In the genomic region with DNA sequence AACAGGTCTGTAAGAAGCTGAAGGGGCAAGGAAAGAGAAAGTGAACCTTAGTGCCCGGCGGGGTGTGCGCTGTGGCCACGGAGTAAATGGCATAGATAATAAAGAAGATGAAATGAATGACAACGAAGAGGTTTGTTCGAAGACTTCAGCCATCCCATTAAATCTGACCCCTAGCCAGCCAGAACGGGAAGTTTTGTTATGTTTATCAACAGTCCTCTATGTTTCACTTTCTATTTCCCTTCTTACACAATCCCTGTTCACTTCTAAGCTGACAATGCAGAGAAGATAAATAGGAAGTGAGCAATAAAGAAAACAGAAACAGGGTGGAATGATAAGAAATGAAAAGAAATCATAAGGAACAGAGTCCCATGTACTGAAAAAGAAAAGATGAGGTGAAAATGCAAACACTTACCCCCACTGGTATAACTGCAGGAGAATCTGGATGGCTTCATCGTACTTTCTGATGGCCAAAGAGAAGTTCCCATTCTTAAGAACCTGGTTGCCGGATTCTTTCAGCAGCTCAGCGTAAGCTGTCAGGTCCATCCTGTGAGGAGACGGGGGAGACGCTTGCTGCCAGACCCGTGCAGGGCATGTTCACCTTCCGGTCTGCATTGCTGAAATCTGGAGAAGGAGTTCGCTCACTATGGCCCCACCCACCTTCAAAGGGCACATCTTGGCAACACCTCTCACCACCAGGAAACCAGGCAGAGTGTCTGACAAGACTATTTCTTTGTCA, we compare ENCODE assay signal across 8 cellular contexts. TPM values are rescaled to one million over a fixed set of nuclear protein-coding genes. Genes with fewer than 3 reads are reported as not detected.
A peak's percentile ranks its signal among the peaks of the same experiment; 100 is the strongest.
DNase-seq lines count a peak whose midpoint lies in the region; ATAC-seq, FAIRE-seq and TF ChIP-seq lines count a peak whose summit lies in the region.

No MANE protein-coding gene starts in this region.

- peaks cover 1 to 8% of the 10 kb centered on the region in 2 experiments for H3K36me3 ChIP-seq in mesenchymal stem cell (ENCODE audit: control insufficient read depth in 1 of 2, insufficient read depth in 2 of 2, low read depth in 1 of 2, low read length in 2 of 2)
- H3K36me3 ChIP-seq in WERI-Rb-1, result no peaks in the 10 kb centered on the region

- H3K18ac ChIP-seq in mesenchymal stem cell (ENCODE audit: low read depth in 1 of 2, low read length in 2 of 2), result peak overlapping the region; percentile 77 to 88

- no peaks in the 10 kb centered on the region for H3K27me3 ChIP-seq in mesenchymal stem cell (ENCODE audit: control insufficient read depth in 1 of 2, insufficient read depth in 1 of 2, low read length in 2 of 2)
- H3K27me3 ChIP-seq in WERI-Rb-1 (ENCODE audit: insufficient read depth, low read depth, severe bottlenecking), result no peaks in the 10 kb centered on the region

- peak; percentile 41 for FAIRE-seq in colon (lab: Jason Lieb, UNC)

- intact Hi-C loops in activated CD4-positive, alpha-beta T cell treated with anti-CD3 and anti-CD28 coated beads for 36 hours (cut with DNase I, micrococcal nuclease), result loop anchor here (1.0 to 5.0 kb wide), 4 partner anchors 32 to 85 kb away; partner anchors contain the start of genes EPM2AIP1 (in 2 of the 2) and MLH1 (in 2 of the 2)

- H2BK120ac ChIP-seq in mesenchymal stem cell (ENCODE audit: low read depth, low read length), result no peak overlapping the region

- H3K4me3 ChIP-seq in mesenchymal stem cell (ENCODE audit: insufficient read depth in 1 of 2, low read depth in 1 of 2, low read length in 2 of 2) (peak overlapping the region in 1 of 2 experiments; percentile 79), WERI-Rb-1 (ENCODE audit: low read depth, low read length) (no peak overlapping the region)

- H4K8ac ChIP-seq in mesenchymal stem cell (ENCODE audit: low read length), result peak overlapping the region; percentile 63

- no peak overlapping the region for H3K23ac ChIP-seq in mesenchymal stem cell (ENCODE audit: low read length in 2 of 2)

- peak overlapping the region; percentile 87 for H3K27ac Mint-ChIP-seq in activated CD4-positive, alpha-beta T cell treated with anti-CD3 and anti-CD28 coated beads for 36 hours

- POLR2A ChIA-PET in activated CD4-positive, alpha-beta T cell treated with anti-CD3 and anti-CD28 coated beads for 36 hours (lab: Charles Lee), result interaction anchor here (0.6 kb wide), 1 partner anchor 32 kb away, joined by 3 read pairs; no protein-coding TSS in a partner anchor

- peak overlapping the region; percentile 55 to 86 for H2BK12ac ChIP-seq in mesenchymal stem cell (ENCODE audit: low read length in 2 of 2)

- H3K4me2 ChIP-seq in mesenchymal stem cell (ENCODE audit: low read length, poor library complexity, severe bottlenecking), result peak overlapping the region; percentile 44

- WGBS in mesenchymal stem cell, result 39% methylated on average over 11 of the region's 15 CpGs

- H2BK5ac ChIP-seq in mesenchymal stem cell (ENCODE audit: low read depth, low read length, poor library complexity, severe bottlenecking), result no peak overlapping the region

- peaks cover 65% of the 10 kb centered on the region for H3K4me1 Mint-ChIP-seq in activated CD4-positive, alpha-beta T cell treated with anti-CD3 and anti-CD28 coated beads for 36 hours

- H3K9ac ChIP-seq in mesenchymal stem cell (ENCODE audit: low read length), result peak overlapping the region; percentile 86

- CTCF ChIA-PET in activated CD4-positive, alpha-beta T cell treated with anti-CD3 and anti-CD28 coated beads for 36 hours (lab: Charles Lee), result interaction anchor here (0.6 to 5.6 kb wide), 7 partner anchors 10 to 197 kb away, joined by 3 to 33 read pairs (median 3); no protein-coding TSS in a partner anchor

- no peaks in the 10 kb centered on the region for H3K27me3 Mint-ChIP-seq in activated CD4-positive, alpha-beta T cell treated with anti-CD3 and anti-CD28 coated beads for 36 hours

- peak overlapping the region; percentile 95 for H2BK15ac ChIP-seq in mesenchymal stem cell (ENCODE audit: low read depth, poor library complexity, severe bottlenecking)

- DNase-seq in LHCN-M2 (ENCODE audit: low read depth), result peak; percentile 54
- peak; percentile 78 for DNase-seq in activated CD4-positive, alpha-beta T cell treated with anti-CD3 and anti-CD28 coated beads for 36 hours
- peak; percentile 89 for DNase-seq in mesenchymal stem cell
- DNase-seq in stimulated activated CD8-positive, alpha-beta memory T cell treated with anti-CD3 and anti-CD28 coated beads, Interleukin-7, amount 100 ng/mL, for 48 hours (ENCODE audit: extremely low read depth in 1 of 2, low read depth in 1 of 2), result peak; percentile 16 to 53
- DNase-seq in NCI-H1930 (lab: John Stamatoyannopoulos, UW), result no peak
- DNase-seq in WERI-Rb-1, result no peak

- no peaks in the 10 kb centered on the region for H3K9me3 Mint-ChIP-seq in activated CD4-positive, alpha-beta T cell treated with anti-CD3 and anti-CD28 coated beads for 36 hours (ENCODE audit: low read depth)

- H3K9me3 ChIP-seq in mesenchymal stem cell (ENCODE audit: control insufficient read depth, low read length) (no peaks in the 10 kb centered on the region), WERI-Rb-1 (ENCODE audit: severe bottlenecking) (no peaks in the 10 kb centered on the region)

- peak overlapping the region; percentile 45 for H4K91ac ChIP-seq in mesenchymal stem cell (ENCODE audit: low read length)

- H3K27ac ChIP-seq in mesenchymal stem cell (ENCODE audit: low read length, poor library complexity, severe bottlenecking) (peak overlapping the region; percentile 43), WERI-Rb-1 (no peak overlapping the region)

- peaks cover 4% of the 10 kb centered on the region for H3K36me3 Mint-ChIP-seq in activated CD4-positive, alpha-beta T cell treated with anti-CD3 and anti-CD28 coated beads for 36 hours (ENCODE audit: low read depth)

- ATAC-seq in GM19043 (IDR thresholded peaks at IDR 0.05; ENCODE audit: low read depth, unreplicated experiment), result peak; percentile 20
- peak; percentile 55 for ATAC-seq in activated CD4-positive, alpha-beta T cell treated with anti-CD3 and anti-CD28 coated beads for 36 hours

- H3K4ac ChIP-seq in mesenchymal stem cell (ENCODE audit: low read depth in 1 of 2, low read length in 2 of 2), result peak overlapping the region in 1 of 2 experiments; percentile 22

- no peaks in the 10 kb centered on the region for H3K79me1 ChIP-seq in mesenchymal stem cell (replicated peaks; ENCODE audit: low read length, poor library complexity, severe bottlenecking)

- H2AK5ac ChIP-seq in mesenchymal stem cell (ENCODE audit: low read length, severe bottlenecking), result no peak overlapping the region

- H2AFZ ChIP-seq in mesenchymal stem cell (ENCODE audit: low read depth, low read length), result peak overlapping the region; percentile 90

- no peak overlapping the region for H3K14ac ChIP-seq in mesenchymal stem cell (ENCODE audit: low read length in 2 of 2)

- peaks cover 8% of the 10 kb centered on the region for H3K4me1 ChIP-seq in mesenchymal stem cell (ENCODE audit: control insufficient read depth, insufficient read depth, low read depth, low read length)

- H3K4me3 Mint-ChIP-seq in activated CD4-positive, alpha-beta T cell treated with anti-CD3 and anti-CD28 coated beads for 36 hours, result peak overlapping the region; percentile 86

- TF ChIP-seq CTCF in WERI-Rb-1 (IDR thresholded peaks at IDR 0.05; ENCODE audit: low read depth, low read length), result no peak

RNA-seq across cellular contexts. Expression of gene TRANK1, which starts 36.8 kb away (rescaled TPM):
- total RNA-seq in LHCN-M2 (2014; rRNA removed), result 3.4 and 8.4 TPM in 2 replicates
- polyA plus RNA-seq in LHCN-M2 (2012), result 4.6 TPM
- total RNA-seq in activated CD4-positive, alpha-beta T cell treated with anti-CD3 and anti-CD28 coated beads for 36 hours, result 10 to 100 TPM; 12.0 to 13.2 TPM
- 4.2 TPM for polyA plus RNA-seq in mesenchymal stem cell (2013, experiment 1 of 2)
- polyA plus RNA-seq in mesenchymal stem cell (2013, experiment 2 of 2), result 3.7 TPM

Comparison
In these comparisons a context has a peak if more than half of its experiments do, and no peak if none do; other contexts are left out.
1. DNase-seq: peak in LHCN-M2 (single experiment), activated CD4-positive, alpha-beta T cell treated with anti-CD3 and anti-CD28 coated beads for 36 hours (single experiment), mesenchymal stem cell (single experiment) and stimulated activated CD8-positive, alpha-beta memory T cell treated with anti-CD3 and anti-CD28 coated beads, Interleukin-7, amount 100 ng/mL, for 48 hours (2 of 2); none in NCI-H1930 (0 of 2) and WERI-Rb-1 (single experiment).